ENCODE assay signal across 26 cellular contexts in the genomic region with DNA sequence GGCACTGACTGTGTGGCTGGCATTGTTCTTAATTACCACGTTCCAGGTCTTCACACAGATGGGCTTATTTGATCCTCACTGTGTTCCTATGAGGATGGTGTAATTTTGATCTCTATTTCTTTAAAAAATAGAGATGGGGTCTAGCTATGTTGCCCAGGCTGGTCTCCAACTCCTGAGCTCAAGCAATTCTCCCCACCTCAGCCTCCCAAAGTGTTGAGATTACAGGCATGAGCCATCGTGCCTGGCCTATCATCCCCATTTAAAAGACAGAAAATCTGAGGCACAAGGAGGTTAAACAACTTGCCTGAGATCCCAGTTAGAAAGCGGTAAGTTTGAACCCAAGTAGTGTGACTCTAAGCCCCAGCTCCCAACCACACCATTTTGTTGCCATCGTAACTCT.
"Had no signal": no experiment of that assay in that cellular context is flagged by ENCODE, and none has a peak within 500 bp of the region (broad histone marks: within the 10 kb centered on the region; RNA-seq: fewer than 3 reads in every experiment).

No MANE protein-coding gene starts in this region.

- ATAC-seq: activated CD4-positive, CD25-positive, alpha-beta regulatory T cell treated with anti-CD3 and anti-CD28 coated beads, Interleukin-2, amount 50 U/mL, for 24 hours; activated CD8-positive, alpha-beta memory T cell treated with anti-CD3 and anti-CD28 coated beads, Interleukin-2, amount 10 ng/mL, durations not matched to agents 7 days and 5 days had no signal

- H3K4me3 Mint-ChIP-seq: activated CD8-positive, alpha-beta memory T cell treated with anti-CD3 and anti-CD28 coated beads, Interleukin-2, amount 10 ng/mL, durations not matched to agents 7 days and 5 days; activated naive CD8-positive, alpha-beta T cell treated with anti-CD3 and anti-CD28 coated beads for 36 hours; activated T-cell treated with anti-CD3 and anti-CD28 coated beads, Interleukin-2, amount 50 U/mL, for 24 hours; activated T-helper 1 cell treated with anti-CD3 and anti-CD28 coated beads, Interleukin-12 subunit alpha, Interleukin-12 subunit beta, Interleukin-2, Interleukin-4 antibody, amounts not matched to agents 30 ng/mL and 10 ng/mL and 1 ng/mL, durations not matched to agents 14 hours and 24 hours and 36 hours; T-helper 2 cell treated with Interferon-gamma antibody and Interleukin-4, amounts not matched to agents 5 μg/mL and 100 μg/mL, for 36 hours had no signal

- H3K9me3 ChIP-seq: MG63, SJCRH30, SK-N-SH had no signal

- H3K9me3 Mint-ChIP-seq: activated T-cell treated with anti-CD3 and anti-CD28 coated beads, Interleukin-2, amount 50 U/mL, for 24 hours; activated T-helper 1 cell treated with anti-CD3 and anti-CD28 coated beads, Interleukin-12 subunit alpha, Interleukin-12 subunit beta, Interleukin-2, Interleukin-4 antibody, amounts not matched to agents 30 ng/mL and 10 ng/mL and 1 ng/mL, durations not matched to agents 14 hours and 24 hours and 36 hours; T-helper 2 cell treated with Interferon-gamma antibody and Interleukin-4, amounts not matched to agents 5 μg/mL and 100 μg/mL, for 36 hours had no signal

- DNase-seq: activated CD4-positive, alpha-beta T cell treated with anti-CD3 and anti-CD28 coated beads for 4 hours; activated CD4-positive, alpha-beta T cell treated with anti-CD3 and anti-CD28 coated beads, Interleukin-2, amount 50 U/mL, for 48 hours; activated CD8-positive, alpha-beta memory T cell treated with anti-CD3 and anti-CD28 coated beads, Interleukin-2, amount 10 ng/mL, durations not matched to agents 7 days and 5 days; activated effector memory CD4-positive, alpha-beta T cell treated with anti-CD3 and anti-CD28 coated beads, Interleukin-2, amount 50 U/mL, for 16 hours; activated naive CD4-positive, alpha-beta T cell treated with Interleukin-2 at 50 U/mL for 16 hours; activated naive CD8-positive, alpha-beta T cell treated with anti-CD3 and anti-CD28 coated beads for 36 hours; activated T-cell treated with anti-CD3 and anti-CD28 coated beads, Interleukin-2, amount 50 U/mL, for 24 hours; MG63; MV-4-11; NCI-H1092 treated with DMSO at 0.1 percent for 48 hours; NCI-H1417 treated with DMSO at 0.1 percent for 48 hours; NCI-H1694; NCI-H2029; NCI-H2107; NCI-H345; NCI-H510A; NCI-H526 treated with DMSO at 0.1 percent for 48 hours; NCI-H82; Right ventricle myocardium superior; RPMI8226; SJCRH30; SK-N-SH; T-helper 1 cell had no signal

- H3K27me3 ChIP-seq: MG63, SJCRH30 had no signal

- H3K27me3 Mint-ChIP-seq: activated naive CD8-positive, alpha-beta T cell treated with anti-CD3 and anti-CD28 coated beads for 36 hours; activated T-cell treated with anti-CD3 and anti-CD28 coated beads, Interleukin-2, amount 50 U/mL, for 24 hours had no signal

- H3K27ac ChIP-seq: SJCRH30 had no signal

- H3K36me3 ChIP-seq: MG63, SJCRH30 had no signal

- H3K4me2 ChIP-seq: SK-N-SH had no signal

- H3K27ac Mint-ChIP-seq: activated CD8-positive, alpha-beta memory T cell treated with anti-CD3 and anti-CD28 coated beads, Interleukin-2, amount 10 ng/mL, durations not matched to agents 7 days and 5 days; activated naive CD8-positive, alpha-beta T cell treated with anti-CD3 and anti-CD28 coated beads for 36 hours; activated T-cell treated with anti-CD3 and anti-CD28 coated beads, Interleukin-2, amount 50 U/mL, for 24 hours; activated T-helper 1 cell treated with anti-CD3 and anti-CD28 coated beads, Interleukin-12 subunit alpha, Interleukin-12 subunit beta, Interleukin-2, Interleukin-4 antibody, amounts not matched to agents 30 ng/mL and 10 ng/mL and 1 ng/mL, durations not matched to agents 14 hours and 24 hours and 36 hours; T-helper 2 cell treated with Interferon-gamma antibody and Interleukin-4, amounts not matched to agents 5 μg/mL and 100 μg/mL, for 36 hours had no signal

- H3K4me3 ChIP-seq: MG63, SJCRH30 had no signal
